Comparison of ENCODE assay signal across 11 cellular contexts in genomic region chr9:36625006-36625600, GRCh38. TPM values are rescaled to one million over a fixed set of nuclear protein-coding genes. Genes with fewer than 3 reads are reported as not detected.
DNase-seq lines count a peak whose midpoint lies in the region; ATAC-seq and TF ChIP-seq lines count a peak whose summit lies in the region.
"Had no signal": no experiment of that assay in that cellular context is flagged by ENCODE, and none has a peak within 500 bp of the region (broad histone marks: within the 10 kb centered on the region; RNA-seq: fewer than 3 reads in every experiment).

No MANE protein-coding gene starts in this region.

- dilution Hi-C loops in IMR-90 (cut with HindIII; ENCODE audit: low sequenced_read_pairs, unreplicated experiment): no loop called here

- no peaks in the 10 kb centered on the region for H3K36me3 ChIP-seq in IMR-90 (ENCODE audit: control insufficient read depth, insufficient read depth, low read length)
- no peaks in the 10 kb centered on the region for H3K36me3 ChIP-seq in mesenchymal stem cell (ENCODE audit: control insufficient read depth in 1 of 2, insufficient read depth in 2 of 2, low read depth in 1 of 2, low read length in 2 of 2)
- H3K36me3 ChIP-seq: right lobe of liver had no signal

- H3K9me3 Mint-ChIP-seq in progenitor cell of endocrine pancreas (ENCODE audit: low read depth): no peaks in the 10 kb centered on the region
- H3K9me3 Mint-ChIP-seq: CD4-positive, CD25-positive, alpha-beta regulatory T cell had no signal

- peaks cover 5% of the 10 kb centered on the region; the same call in 1 of the 2 replicates for H4K20me1 ChIP-seq in IMR-90 (ENCODE audit: insufficient read depth, low read length)

- in situ Hi-C loops in IMR-90 (cut with MboI; ENCODE audit: low sequenced_read_pairs): no loop called here
- in situ Hi-C loops in GM13977 (cut with MboI; ENCODE audit: low pct_unique_long_range_greater_than_20kb, low sequenced_read_pairs, unreplicated experiment): no loop called here

- no peaks in the 10 kb centered on the region for H3K4me1 Mint-ChIP-seq in progenitor cell of endocrine pancreas (ENCODE audit: low read depth)

- intact Hi-C loops in IMR-90 (cut with micrococcal nuclease): no loop called here

- H2AK5ac ChIP-seq in IMR-90 (ENCODE audit: low read depth, low read length) (0 out of 2 replicates have a peak overlapping the region, but pooled peaks have one; percentile 44), mesenchymal stem cell (ENCODE audit: low read length, severe bottlenecking) (no peak overlapping the region)

- DNase-seq in A172 (ENCODE audit: low spot score) (peak; percentile 71), IMR-90 (peak; percentile 90), dermis blood vessel endothelial cell (peak; percentile 76), mesenchymal stem cell (peak; percentile 78), NCI-H2107 treated with DMSO at 0.1 percent for 48 hours (lab: John Stamatoyannopoulos, UW; ENCODE audit: unreplicated experiment) (no peak), GM13977 (ENCODE audit: low spot score) (no peak), NCI-H524 (lab: John Stamatoyannopoulos, UW) (no peak), progenitor cell of endocrine pancreas (ENCODE audit: low spot score, unreplicated experiment) (no peak)
- DNase-seq: CD4-positive, CD25-positive, alpha-beta regulatory T cell; right lobe of liver had no signal

- H3K4me2 ChIP-seq in IMR-90 (ENCODE audit: low read depth, low read length): peak overlapping the region; percentile 59
- no peak overlapping the region for H3K4me2 ChIP-seq in mesenchymal stem cell (ENCODE audit: low read length, poor library complexity, severe bottlenecking)

- H3K27me3 ChIP-seq in IMR-90 (ENCODE audit: control insufficient read depth, insufficient read depth, low read length) (no peaks in the 10 kb centered on the region), mesenchymal stem cell (ENCODE audit: control insufficient read depth in 1 of 2, insufficient read depth in 1 of 2, low read length in 2 of 2) (no peaks in the 10 kb centered on the region)
- H3K27me3 ChIP-seq: right lobe of liver had no signal

- H3K4me3 ChIP-seq in IMR-90 (ENCODE audit: insufficient read depth, low read depth, low read length): no peak overlapping the region
- peak overlapping the region in 1 of 2 experiments; percentile 54 for H3K4me3 ChIP-seq in mesenchymal stem cell (ENCODE audit: insufficient read depth in 1 of 2, low read depth in 1 of 2, low read length in 2 of 2)
- H3K4me3 ChIP-seq: coronary artery, right lobe of liver had no signal

- H3K79me1 ChIP-seq in IMR-90 (ENCODE audit: low read depth in 1 of 2, low read length in 2 of 2): peaks cover 8 to 52% of the 10 kb centered on the region in 2 experiments; a peak in 2 of 4 replicates
- H3K79me1 ChIP-seq in mesenchymal stem cell (replicated peaks; ENCODE audit: low read length, poor library complexity, severe bottlenecking): peaks cover 15% of the 10 kb centered on the region

- H3K4ac ChIP-seq in IMR-90 (ENCODE audit: low read depth, low read length): peak overlapping the region; percentile 71
- H3K4ac ChIP-seq in mesenchymal stem cell (ENCODE audit: low read depth in 1 of 2, low read length in 2 of 2): no peak overlapping the region

- ATAC-seq in IMR-90 (ENCODE audit: low read depth): peak; percentile 96

- peak overlapping the region; percentile 66 for H2BK120ac ChIP-seq in IMR-90 (ENCODE audit: low read depth, low read length)
- H2BK120ac ChIP-seq in mesenchymal stem cell (ENCODE audit: low read depth, low read length): no peak overlapping the region

- H3K23ac ChIP-seq in IMR-90 (ENCODE audit: low read depth, low read length) (peak overlapping the region; percentile 37; the same call in 1 of the 2 replicates), mesenchymal stem cell (ENCODE audit: low read length in 2 of 2) (no peak overlapping the region)

- peak overlapping the region; percentile 45; the same call in 1 of the 2 replicates for H2BK20ac ChIP-seq in IMR-90 (ENCODE audit: low read depth, low read length)

- CTCF ChIA-PET in IMR-90 (lab: Yijun Ruan, JAX): no interaction called here

- peaks cover 4% of the 10 kb centered on the region for H3K36me3 Mint-ChIP-seq in progenitor cell of endocrine pancreas (ENCODE audit: insufficient read depth)
- H3K36me3 Mint-ChIP-seq: CD4-positive, CD25-positive, alpha-beta regulatory T cell had no signal

- TF ChIP-seq RAD21 in IMR-90 (IDR thresholded peaks at IDR 0.05; ENCODE audit: low read length): no peak

- peak overlapping the region; percentile 47 for H4K5ac ChIP-seq in IMR-90 (ENCODE audit: low read depth, low read length)

- H3K9me3 ChIP-seq in IMR-90 (ENCODE audit: control insufficient read depth, insufficient read depth, low read length) (no peaks in the 10 kb centered on the region), mesenchymal stem cell (ENCODE audit: control insufficient read depth, low read length) (no peaks in the 10 kb centered on the region)
- H3K9me3 ChIP-seq: right lobe of liver had no signal

- H3K14ac ChIP-seq in IMR-90 (replicated peaks; ENCODE audit: low read depth, low read length) (peak overlapping the region; percentile 56), mesenchymal stem cell (ENCODE audit: low read length in 2 of 2) (no peak overlapping the region)

- H3K9ac ChIP-seq in IMR-90 (ENCODE audit: low read depth, low read length) (peak overlapping the region; percentile 10; the same call in 1 of the 2 replicates), mesenchymal stem cell (ENCODE audit: low read length) (peak overlapping the region; percentile 79)

- peak overlapping the region; percentile 58 for H3K18ac ChIP-seq in IMR-90 (ENCODE audit: low read depth, low read length)
- H3K18ac ChIP-seq in mesenchymal stem cell (ENCODE audit: low read depth in 1 of 2, low read length in 2 of 2): peak overlapping the region in 1 of 2 experiments; percentile 16

- TF ChIP-seq POLR2A in IMR-90 (IDR thresholded peaks at IDR 0.05; ENCODE audit: low read depth, low read length): no peak

- no TSS peak for BruUV-seq in IMR-90 (replicated peaks; lab: Mats Ljungman, UMichigan)

- H2AFZ ChIP-seq in IMR-90 (replicated peaks; ENCODE audit: low read length, poor library complexity) (peak overlapping the region; percentile 38), mesenchymal stem cell (ENCODE audit: low read depth, low read length) (no peak overlapping the region)

- peak overlapping the region in 1 of 2 experiments; percentile 38; a peak in 2 of 4 replicates for H4K8ac ChIP-seq in IMR-90 (ENCODE audit: low read depth in 2 of 2, low read length in 2 of 2)
- no peak overlapping the region for H4K8ac ChIP-seq in mesenchymal stem cell (ENCODE audit: low read length)

- H3K27me3 Mint-ChIP-seq in progenitor cell of endocrine pancreas: no peaks in the 10 kb centered on the region
- H3K27me3 Mint-ChIP-seq: CD4-positive, CD25-positive, alpha-beta regulatory T cell had no signal

- H3K27ac ChIP-seq in IMR-90 (ENCODE audit: insufficient read depth, low read length): peak overlapping the region; percentile 63; the same call in 1 of the 2 replicates
- peak overlapping the region; percentile 9 for H3K27ac ChIP-seq in mesenchymal stem cell (ENCODE audit: low read length, poor library complexity, severe bottlenecking)
- H3K27ac ChIP-seq: right lobe of liver had no signal

- no peak overlapping the region for H3K4me3 Mint-ChIP-seq in progenitor cell of endocrine pancreas (ENCODE audit: low read depth)
- H3K4me3 Mint-ChIP-seq: CD4-positive, CD25-positive, alpha-beta regulatory T cell had no signal

- H2BK5ac ChIP-seq in IMR-90 (ENCODE audit: low read depth, low read length, poor library complexity, severe bottlenecking) (peak overlapping the region; percentile 41), mesenchymal stem cell (ENCODE audit: low read depth, low read length, poor library complexity, severe bottlenecking) (no peak overlapping the region)

- 50% methylated on average over 5 of the region's 6 CpGs; no CpG with 5 or more reads in 1 of the 2 experiments for WGBS in IMR-90 (ENCODE audit: extremely low coverage in 2 of 2, insufficient read length in 1 of 2), 2 experiments
- WGBS in mesenchymal stem cell: 73% methylated on average over 6 of the region's 6 CpGs

- TF ChIP-seq CTCF in IMR-90 (conservative IDR thresholded peaks at IDR 0.05; ENCODE audit: low read depth, low read length) (no peak), GM13977 (IDR thresholded peaks at IDR 0.05; ENCODE audit: extremely low read depth, insufficient read depth, missing control alignments) (no peak), progenitor cell of endocrine pancreas (IDR thresholded peaks at IDR 0.05; ENCODE audit: unreplicated experiment) (no peak)

- peaks cover 3% of the 10 kb centered on the region; the same call in 1 of the 2 replicates for H3K9me1 ChIP-seq in IMR-90 (ENCODE audit: insufficient read depth, low read length)

- H3K27ac Mint-ChIP-seq in progenitor cell of endocrine pancreas: no peak overlapping the region

- H4K91ac ChIP-seq in IMR-90 (ENCODE audit: insufficient read depth, low read depth, low read length) (no peak overlapping the region), mesenchymal stem cell (ENCODE audit: low read length) (no peak overlapping the region)

- POLR2A ChIA-PET in IMR-90 (lab: Charles Lee; ENCODE audit: unreplicated experiment): no interaction called here

- H3K56ac ChIP-seq in IMR-90 (ENCODE audit: extremely low read depth, insufficient read depth, low read length): no peak overlapping the region

- H2BK12ac ChIP-seq in mesenchymal stem cell (ENCODE audit: low read length in 2 of 2): no peak overlapping the region

- no peak overlapping the region for H2AK9ac ChIP-seq in IMR-90 (replicated peaks; ENCODE audit: low read depth, low read length, poor library complexity)

- H3K4me1 ChIP-seq in IMR-90 (ENCODE audit: control insufficient read depth, insufficient read depth, low read length) (peaks cover 8% of the 10 kb centered on the region), mesenchymal stem cell (ENCODE audit: control insufficient read depth, insufficient read depth, low read depth, low read length) (peaks cover 5% of the 10 kb centered on the region)
- H3K4me1 ChIP-seq: right lobe of liver had no signal

- H2BK15ac ChIP-seq in IMR-90 (ENCODE audit: low read depth, low read length) (peak overlapping the region; percentile 59; the same call in 1 of the 3 replicates), mesenchymal stem cell (ENCODE audit: low read depth, poor library complexity, severe bottlenecking) (no peak overlapping the region)

TF ChIP-seq in IMR-90, 13 proteins besides CTCF, POLR2A, EP300 and RAD21:
- TF ChIP-seq RFX5 (IDR thresholded peaks at IDR 0.05; ENCODE audit: low read depth, low read length): no peak
- TF ChIP-seq FOS (IDR thresholded peaks at IDR 0.05; ENCODE audit: low read depth, low read length): peak; percentile 83
TF ChIP-seq in IMR-90: peak in this region for 1.

RNA-seq across cellular contexts. Expression of gene MELK, which starts 52.4 kb away (rescaled TPM):
- total RNA-seq in A172 (2014; rRNA removed; shearing (Covaris generic)): 83.1 and 91.5 TPM in 2 replicates
- total RNA-seq in IMR-90 (2012; rRNA removed): 27.4 and 39.4 TPM in 2 replicates
- polyA plus RNA-seq in IMR-90 (2012; rRNA removed): 17.8 and 20.8 TPM in 2 replicates
- polyA plus RNA-seq in IMR-90 (2012; cell fraction: cytosol; rRNA removed): 2.2 and 4.1 TPM in 2 replicates
- 1.8 and 10.1 TPM in 2 replicates for polyA plus RNA-seq in IMR-90 (2012; cell fraction: nucleus; rRNA removed; ENCODE audit: low replicate concordance)
- total RNA-seq in dermis blood vessel endothelial cell: 12.9 and 42.2 TPM in 2 replicates
- polyA plus RNA-seq in mesenchymal stem cell (2013, experiment 1 of 2): 10.9 TPM
- 11.1 TPM for polyA plus RNA-seq in mesenchymal stem cell (2013, experiment 2 of 2)
- total RNA-seq in progenitor cell of endocrine pancreas: 24.0 and 27.9 TPM in 2 replicates

Comparison
In these comparisons a context has a peak if more than half of its experiments do, and no peak if none do; other contexts are left out.
1. DNase-seq: peak in A172 (single experiment), IMR-90 (single experiment), dermis blood vessel endothelial cell (single experiment) and mesenchymal stem cell (single experiment); none in NCI-H2107 treated with DMSO at 0.1 percent for 48 hours (single experiment), GM13977 (single experiment), NCI-H524 (0 of 2) and progenitor cell of endocrine pancreas (single experiment).